ENCODE assay signal across 14 cellular contexts in the genomic region with DNA sequence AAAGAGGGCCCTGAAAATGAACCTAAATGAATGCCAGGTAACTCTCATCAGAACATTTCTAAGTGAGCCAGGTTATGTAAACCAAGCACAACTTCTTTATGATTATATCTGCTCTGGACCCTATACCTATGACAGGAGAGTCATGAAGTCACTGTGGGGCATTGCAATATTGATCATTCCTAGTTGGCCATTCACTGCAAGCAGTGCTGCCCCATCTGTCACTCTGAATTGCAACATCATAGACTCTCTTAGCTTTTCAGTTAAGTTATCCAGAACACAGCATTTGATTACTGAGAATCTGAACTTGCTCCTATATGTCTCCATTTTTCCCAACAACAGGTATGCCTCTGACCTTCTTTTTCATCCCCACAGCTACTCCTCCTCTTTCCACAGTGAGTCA. TPM values are rescaled to one million over a fixed set of nuclear protein-coding genes. Genes with fewer than 3 reads are reported as not detected.
DNase-seq lines count a peak whose midpoint lies in the region; ATAC-seq and TF ChIP-seq lines count a peak whose summit lies in the region.
"Had no signal": no experiment of that assay in that cellular context is flagged by ENCODE, and none has a peak within 500 bp of the region (broad histone marks: within the 10 kb centered on the region; RNA-seq: fewer than 3 reads in every experiment).

No MANE protein-coding gene starts in this region.

- H3K36me3 Mint-ChIP-seq in CD14-positive monocyte, result peaks cover 0 to 3% of the 10 kb centered on the region in 2 donors
- no peaks in the 10 kb centered on the region for H3K36me3 Mint-ChIP-seq in stimulated activated naive B cell treated with anti-CD40 and anti-IgM and Interleukin-4, amounts not matched to agents 10 μg/mL and 1 μg/mL and 100 μg/mL, for 72 hours

- DNase-seq in CD14-positive monocyte (ENCODE audit: low spot score) (no peak), NCI-H69 (lab: John Stamatoyannopoulos, UW) (peak; percentile 45), epithelial cell of esophagus (ENCODE audit: low read depth) (peak; percentile 25), thoracic aorta (ENCODE audit: low spot score) (no peak), lower leg skin (ENCODE audit: low spot score in 2 of 2) (no peak), UCSD-AML1 (lab: John Stamatoyannopoulos, UW; ENCODE audit: unreplicated experiment) (no peak)
- no peak for DNase-seq in stimulated activated naive B cell treated with anti-CD40 and anti-IgM and Interleukin-4, amounts not matched to agents 10 μg/mL and 1 μg/mL and 100 μg/mL, for 72 hours
- DNase-seq: EL, MM.1S, NCI-H1417, NCI-H187 treated with DMSO at 0.1 percent for 48 hours, NCI-H526 treated with DMSO at 0.1 percent for 48 hours, RPMI8226 had no signal

- no peak overlapping the region for H3K4me3 Mint-ChIP-seq in CD14-positive monocyte
- H3K4me3 Mint-ChIP-seq in stimulated activated naive B cell treated with anti-CD40 and anti-IgM and Interleukin-4, amounts not matched to agents 10 μg/mL and 1 μg/mL and 100 μg/mL, for 72 hours, result no peak overlapping the region

- peak overlapping the region; percentile 77 to 88 for H3K27ac ChIP-seq in thoracic aorta
- H3K27ac ChIP-seq: C4-2B had no signal

- TF ChIP-seq CTCF in CD14-positive monocyte (IDR thresholded peaks at IDR 0.05) (no peak), epithelial cell of esophagus (IDR thresholded peaks at IDR 0.05; ENCODE audit: insufficient read depth, low read depth, low read length, missing control alignments) (no peak), thoracic aorta (IDR thresholded peaks at IDR 0.05) (no peak), lower leg skin (IDR thresholded peaks at IDR 0.05) (no peak)

- intact Hi-C loops in CD14-positive monocyte (cut with micrococcal nuclease), result no loop called here
- intact Hi-C loops in lower leg skin (cut with DNase I; ENCODE audit: low total_unique reads), result no loop called here

- H3K36me3 ChIP-seq in thoracic aorta, result no peaks in the 10 kb centered on the region

- H3K27ac Mint-ChIP-seq in CD14-positive monocyte, result peak overlapping the region in 5 of 7 donors; percentile 66 to 82 (median 71)
- H3K27ac Mint-ChIP-seq in stimulated activated naive B cell treated with anti-CD40 and anti-IgM and Interleukin-4, amounts not matched to agents 10 μg/mL and 1 μg/mL and 100 μg/mL, for 72 hours, result no peak overlapping the region

- peaks cover 28 to 32% (median 28%) of the 10 kb centered on the region in 3 donors for H3K27me3 Mint-ChIP-seq in CD14-positive monocyte (ENCODE audit: low read depth in 3 of 3)
- peaks cover 4 to 12% of the 10 kb centered on the region in 2 donors for H3K27me3 Mint-ChIP-seq in stimulated activated naive B cell treated with anti-CD40 and anti-IgM and Interleukin-4, amounts not matched to agents 10 μg/mL and 1 μg/mL and 100 μg/mL, for 72 hours

- H3K9me3 Mint-ChIP-seq in CD14-positive monocyte, result peaks cover 0 to 8% (median 3%) of the 10 kb centered on the region in 7 donors
- peaks cover 0 to 1% of the 10 kb centered on the region in 2 donors for H3K9me3 Mint-ChIP-seq in stimulated activated naive B cell treated with anti-CD40 and anti-IgM and Interleukin-4, amounts not matched to agents 10 μg/mL and 1 μg/mL and 100 μg/mL, for 72 hours

- no peak for ATAC-seq in thoracic aorta (ENCODE audit: insufficient number of reproducible peaks, low FRiP score, low read depth)
- no peak for ATAC-seq in stimulated activated naive B cell treated with anti-CD40 and anti-IgM and Interleukin-4, amounts not matched to agents 10 μg/mL and 1 μg/mL and 100 μg/mL, for 72 hours (replicated peaks)

- H3K4me1 Mint-ChIP-seq in CD14-positive monocyte, result peaks cover 28% of the 10 kb centered on the region
- H3K4me1 Mint-ChIP-seq in stimulated activated naive B cell treated with anti-CD40 and anti-IgM and Interleukin-4, amounts not matched to agents 10 μg/mL and 1 μg/mL and 100 μg/mL, for 72 hours, result no peaks in the 10 kb centered on the region

- no peaks in the 10 kb centered on the region for H3K9me3 ChIP-seq in thoracic aorta

- TF ChIP-seq POLR2A in lower leg skin (IDR thresholded peaks at IDR 0.05), result no peak

- peaks cover 17 to 68% of the 10 kb centered on the region in 2 donors for H3K4me1 ChIP-seq in thoracic aorta (ENCODE audit: control insufficient read depth in 1 of 2, low read depth in 2 of 2)

- no peaks in the 10 kb centered on the region for H3K27me3 ChIP-seq in thoracic aorta (replicated peaks; ENCODE audit: insufficient read depth)

- H3K4me3 ChIP-seq in epithelial cell of esophagus (ENCODE audit: low read length), result no peak overlapping the region
- H3K4me3 ChIP-seq in thoracic aorta, result no peak overlapping the region
- H3K4me3 ChIP-seq in lower leg skin (ENCODE audit: low read depth, poor library complexity, severe bottlenecking), result no peak overlapping the region

RNA-seq across cellular contexts. Expression of gene COL21A1, which starts 3.3 kb away (rescaled TPM):
- not detected for polyA plus RNA-seq in CD14-positive monocyte
- total RNA-seq in thoracic aorta, result 10 to 100 TPM; 52.6 to 53.7 TPM
- 1 to 10 TPM; 1.9 to 8.3 (median 5.4) TPM for total RNA-seq in lower leg skin

Comparison
In these comparisons a context has a peak if more than half of its experiments do, and no peak if none do; other contexts are left out.
1. DNase-seq: peak in NCI-H69 (single experiment) and epithelial cell of esophagus (single experiment); none in CD14-positive monocyte (single experiment), thoracic aorta (single experiment), lower leg skin (0 of 2), stimulated activated naive B cell treated with anti-CD40 and anti-IgM and Interleukin-4, amounts not matched to agents 10 μg/mL and 1 μg/mL and 100 μg/mL, for 72 hours (single experiment) and UCSD-AML1 (single experiment).
2. RNA of gene COL21A1, which starts 3.3 kb away (total RNA-seq): 52.6 to 53.7 TPM in thoracic aorta; 1.9 to 8.3 TPM in lower leg skin; every median in the first group is over 4 times any median in the second.